In genomic region chr3:127899769-127900168, GRCh38 we compare ENCODE assay signal across 15 cellular contexts. TPM values are rescaled to one million over a fixed set of nuclear protein-coding genes. Genes with fewer than 3 reads are reported as not detected.
"Had no signal": no experiment of that assay in that cellular context is flagged by ENCODE, and none has a peak within 500 bp of the region (broad histone marks: within the 10 kb centered on the region; RNA-seq: fewer than 3 reads in every experiment).

No MANE protein-coding gene starts in this region.

- H3K4me3 Mint-ChIP-seq: brain; central memory CD8-positive, alpha-beta T cell; natural killer cell; stimulated activated naive CD8-positive, alpha-beta T cell treated with anti-CD3 and anti-CD28 coated beads, Interleukin-15, Interleukin-2, amounts not matched to agents 100 ng/mL and 50 ng/mL, for 24 hours had no signal

- H3K4me1 Mint-ChIP-seq: brain; central memory CD8-positive, alpha-beta T cell; natural killer cell had no signal

- ATAC-seq: natural killer cell, right cardiac atrium had no signal

- H3K27ac Mint-ChIP-seq: activated T-helper 2 cell treated with anti-CD3 and anti-CD28 coated beads, Interferon-gamma antibody, Interleukin-2, Interleukin-4, amounts not matched to agents 10 μg/mL and 5 μg/mL and 100 μg/mL, durations not matched to agents 14 hours and 24 hours and 36 hours; brain; natural killer cell; progenitor cell of endocrine pancreas; stimulated activated naive CD8-positive, alpha-beta T cell treated with anti-CD3 and anti-CD28 coated beads, Interleukin-15, Interleukin-2, amounts not matched to agents 100 ng/mL and 50 ng/mL, for 24 hours had no signal

- DNase-seq: activated naive CD4-positive, alpha-beta T cell treated with anti-CD3 and anti-CD28 coated beads, Interleukin-2, amount 50 U/mL, for 16 hours; cortex of kidney; erythroblast; hypothalamus; mammary epithelial cell; natural killer cell; nucleus accumbens; right cardiac atrium; stimulated activated CD4-positive, alpha-beta T cell treated with anti-CD3 and anti-CD28 coated beads, Interleukin-2, amount 100 ng/mL, for 24 hours had no signal

- H3K36me3 Mint-ChIP-seq: brain, natural killer cell had no signal

- H3K9me3 Mint-ChIP-seq: activated T-helper 2 cell treated with anti-CD3 and anti-CD28 coated beads, Interferon-gamma antibody, Interleukin-2, Interleukin-4, amounts not matched to agents 10 μg/mL and 5 μg/mL and 100 μg/mL, durations not matched to agents 14 hours and 24 hours and 36 hours had no signal

RNA-seq across cellular contexts. Expression of gene KBTBD12, which starts 15.3 kb away (rescaled TPM):
- total RNA-seq: mammary epithelial cell; T-helper 2 cell treated with Interferon-gamma antibody and Interleukin-4, amounts not matched to agents 100 ng/mL and 5 ng/mL, for 36 hours had no signal
- polyA plus RNA-seq: mammary epithelial cell had no signal
